17 cellular contexts compared by ENCODE assay signal in the genomic region with DNA sequence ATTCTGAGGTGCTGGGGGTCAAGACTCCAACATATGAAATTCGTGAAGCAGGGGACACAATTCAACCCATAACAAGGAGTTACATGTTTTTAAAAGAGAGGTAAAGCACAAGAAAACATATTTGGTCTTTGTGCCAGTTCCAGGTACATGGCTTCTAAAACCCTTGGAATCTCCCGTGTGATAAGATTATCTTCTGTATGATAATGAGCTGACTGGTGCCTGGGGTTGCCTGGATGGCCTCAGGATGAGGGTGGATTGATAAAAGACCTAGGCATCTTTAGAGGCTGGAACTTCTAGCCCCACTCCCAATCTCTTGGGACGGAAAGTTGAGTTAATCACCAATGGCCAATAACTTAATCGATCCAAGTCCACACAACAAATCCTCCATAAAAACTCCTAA.
"Had no signal": no experiment of that assay in that cellular context is flagged by ENCODE, and none has a peak within 500 bp of the region (broad histone marks: within the 10 kb centered on the region; RNA-seq: fewer than 3 reads in every experiment).

No MANE protein-coding gene starts in this region.

- DNase-seq: colonic mucosa; dermis blood vessel endothelial cell; erythroblast; foreskin melanocyte; head of caudate nucleus; hypothalamus; islet precursor cell; midbrain; nucleus accumbens; ovary; right cardiac atrium; stimulated activated CD4-positive, alpha-beta T cell treated with anti-CD3 and anti-CD28 coated beads, Interleukin-12 subunit alpha, Interleukin-12 subunit beta, amount 100 ng/mL, for 4 hours; stimulated activated CD4-positive, alpha-beta T cell treated with anti-CD3 and anti-CD28 coated beads, Interleukin-2, amount 100 ng/mL, for 48 hours; stimulated activated naive CD4-positive, alpha-beta T cell treated with Interleukin-2 at 50 U/mL for 16 hours had no signal

- H3K27me3 Mint-ChIP-seq: natural killer cell treated with Interleukin-12 subunit alpha and Interleukin-12 subunit beta and Interleukin-15 and Interleukin-18, amount 100 ng/mL, for 72 hours; progenitor cell of endocrine pancreas had no signal

- H3K36me3 ChIP-seq: colonic mucosa, neural progenitor cell, ovary had no signal

- H3K4me1 ChIP-seq: colonic mucosa had no signal

- H3K4me3 Mint-ChIP-seq: natural killer cell treated with Interleukin-12 subunit alpha and Interleukin-12 subunit beta and Interleukin-15 and Interleukin-18, amount 100 ng/mL, for 72 hours; neural progenitor cell had no signal

- H3K4me3 ChIP-seq: colonic mucosa, neural progenitor cell, ovary had no signal

- H3K27ac ChIP-seq: colonic mucosa, neural progenitor cell had no signal

- H3K9me3 ChIP-seq: colonic mucosa, ovary had no signal

- ATAC-seq: natural killer cell treated with Interleukin-12 subunit alpha and Interleukin-12 subunit beta and Interleukin-15 and Interleukin-18, amount 100 ng/mL, for 72 hours had no signal

- H3K36me3 Mint-ChIP-seq: natural killer cell treated with Interleukin-12 subunit alpha and Interleukin-12 subunit beta and Interleukin-15 and Interleukin-18, amount 100 ng/mL, for 72 hours had no signal

- H3K27me3 ChIP-seq: colonic mucosa, neural progenitor cell, ovary had no signal

- H3K9ac ChIP-seq: neural progenitor cell had no signal

- H3K9me3 Mint-ChIP-seq: natural killer cell treated with Interleukin-12 subunit alpha and Interleukin-12 subunit beta and Interleukin-15 and Interleukin-18, amount 100 ng/mL, for 72 hours; neural progenitor cell had no signal

- H3K27ac Mint-ChIP-seq: natural killer cell treated with Interleukin-12 subunit alpha and Interleukin-12 subunit beta and Interleukin-15 and Interleukin-18, amount 100 ng/mL, for 72 hours; neural progenitor cell; progenitor cell of endocrine pancreas had no signal

- H3K4me2 ChIP-seq: neural progenitor cell had no signal
